ENCODE assay signal across 8 cellular contexts in genomic region chr12:56117778-56118687, GRCh38. TPM values are rescaled to one million over a fixed set of nuclear protein-coding genes. Genes with fewer than 3 reads are reported as not detected.
DNase-seq lines count a peak whose midpoint lies in the region; ATAC-seq, FAIRE-seq and TF ChIP-seq lines count a peak whose summit lies in the region.

TSS of gene ZC3H10 (plus strand) at chr12:56118266. CDS start at chr12:56120563, 2,297 bp downstream.

- H3K27me3 ChIP-seq in RWPE2 (ENCODE audit: insufficient read depth, poor library complexity, severe bottlenecking): no peaks in the 10 kb centered on the region
- no peaks in the 10 kb centered on the region for H3K27me3 ChIP-seq in neural cell (ENCODE audit: insufficient read depth, low read depth, low read length)
- H3K27me3 ChIP-seq in stomach: no peaks in the 10 kb centered on the region

- intact Hi-C loops in stomach (cut with DNase I; ENCODE audit: low total_unique reads): no loop called here

- peak; percentile 96 for FAIRE-seq in H54 (lab: Jason Lieb, UNC)

- TF ChIP-seq EP300 in neural cell (conservative IDR thresholded peaks at IDR 0.05; ENCODE audit: poor library complexity, severe bottlenecking) (peak; percentile 82), stomach (IDR thresholded peaks at IDR 0.05) (no peak)

- H3K4me1 ChIP-seq in ES-I3 (ENCODE audit: insufficient read depth, low read length): peaks cover 7% of the 10 kb centered on the region; the same call in 1 of the 2 replicates
- peaks cover 22% of the 10 kb centered on the region for H3K4me1 ChIP-seq in RWPE2 (ENCODE audit: insufficient read depth, poor library complexity, severe bottlenecking)
- H3K4me1 ChIP-seq in stomach: peaks cover 18 to 48% (median 33%) of the 10 kb centered on the region in 4 donors

- H2AFZ ChIP-seq in neural cell (ENCODE audit: low read depth, low read length): peak within 1 kb of the TSS; percentile 70

- H3K79me2 ChIP-seq in neural cell (replicated peaks; ENCODE audit: insufficient read depth, low read length): peaks cover 28% of the 10 kb centered on the region

- H3K9me3 ChIP-seq in ES-I3 (ENCODE audit: control insufficient read depth, insufficient read depth, low read length) (no peaks in the 10 kb centered on the region), RWPE2 (ENCODE audit: severe bottlenecking) (no peaks in the 10 kb centered on the region), neural cell (ENCODE audit: low read length) (no peaks in the 10 kb centered on the region), stomach (no peaks in the 10 kb centered on the region)

- ATAC-seq in RWPE2 (ENCODE audit: low read depth): peak; percentile 77

- H3K4me2 ChIP-seq in neural cell (ENCODE audit: low read length): peak within 1 kb of the TSS; percentile 100

- H3K36me3 ChIP-seq in ES-I3 (ENCODE audit: insufficient read depth, low read length) (peaks cover 5% of the 10 kb centered on the region; the same call in 1 of the 2 replicates), RWPE2 (ENCODE audit: low read depth) (peaks cover 18% of the 10 kb centered on the region), neural cell (ENCODE audit: insufficient read depth, low read length) (no peaks in the 10 kb centered on the region), stomach (peaks cover 15 to 44% (median 32%) of the 10 kb centered on the region in 4 donors)

- H3F3A ChIP-seq in neural cell (ENCODE audit: insufficient read depth, low read length, poor library complexity, severe bottlenecking): peaks cover 6% of the 10 kb centered on the region

- H3K9ac ChIP-seq in ES-I3 (ENCODE audit: low read depth, low read length) (peak within 1 kb of the TSS; percentile 92), neural cell (ENCODE audit: low read length) (peak within 1 kb of the TSS; percentile 91)

- peak within 1 kb of the TSS; percentile 89 for H3K27ac ChIP-seq in RWPE2 (ENCODE audit: poor library complexity, severe bottlenecking)
- H3K27ac ChIP-seq in neural cell (ENCODE audit: low read length): peak within 1 kb of the TSS; percentile 93
- H3K27ac ChIP-seq in stomach: peak within 1 kb of the TSS; percentile 95 to 97 (median 96)

- TF ChIP-seq RAD21 in neural cell (conservative IDR thresholded peaks at IDR 0.05): peak; percentile 31

- WGBS in stomach, 5 donors: 0 to 1% (median 1%) methylated on average over 43 to 61 of the region's 61 CpGs

- peak; percentile 59 for TF ChIP-seq CTCF in RWPE2 (IDR thresholded peaks at IDR 0.05; ENCODE audit: poor library complexity, severe bottlenecking)
- TF ChIP-seq CTCF in fibroblast of villous mesenchyme (IDR thresholded peaks at IDR 0.05; ENCODE audit: insufficient read depth, low read depth, low read length): peak; percentile 54
- peak; percentile 86 for TF ChIP-seq CTCF in neural cell (IDR thresholded peaks at IDR 0.05; ENCODE audit: poor library complexity, severe bottlenecking)
- peak in 5 of 7 experiments; percentile 21 to 70 (median 49) for TF ChIP-seq CTCF in stomach (IDR thresholded peaks at IDR 0.05)

- peak; percentile 76 for DNase-seq in H54 (ENCODE audit: insufficient read length, low spot score)
- DNase-seq in LoVo (ENCODE audit: low spot score): peak; percentile 100
- peak; percentile 99 for DNase-seq in RWPE2 (ENCODE audit: low spot score)
- DNase-seq in activated effector memory CD4-positive, alpha-beta T cell treated with anti-CD3 and anti-CD28 coated beads, Interleukin-2, amount 50 U/mL, for 16 hours: peak; percentile 99
- DNase-seq in fibroblast of villous mesenchyme (ENCODE audit: low read depth): peak; percentile 99
- peak; percentile 98 for DNase-seq in stomach

- no peaks in the 10 kb centered on the region for H3K9me2 ChIP-seq in neural cell (ENCODE audit: insufficient read depth, low read length)

- TF ChIP-seq POLR2A in H54 (IDR thresholded peaks at IDR 0.05; ENCODE audit: low read depth, low read length) (peak; percentile 97), stomach (IDR thresholded peaks at IDR 0.05) (peak in 2 of 4 donors; percentile 43 to 73)

- H3K4me3 ChIP-seq in RWPE2 (ENCODE audit: severe bottlenecking): peak within 1 kb of the TSS; percentile 62
- H3K4me3 ChIP-seq in fibroblast of villous mesenchyme (ENCODE audit: low read depth, low read length): peak within 1 kb of the TSS; percentile 78
- peak within 1 kb of the TSS; percentile 69 for H3K4me3 ChIP-seq in neural cell (ENCODE audit: low read length)
- peak within 1 kb of the TSS; percentile 69 to 79 (median 74) for H3K4me3 ChIP-seq in stomach

- H4K20me1 ChIP-seq in neural cell (ENCODE audit: insufficient read depth): no peaks in the 10 kb centered on the region

TF ChIP-seq in neural cell, 6 proteins besides CTCF, POLR2A, EP300 and RAD21:
- TF ChIP-seq SMC3 (conservative IDR thresholded peaks at IDR 0.05; ENCODE audit: poor library complexity) (peak; percentile 52), POLR2AphosphoS5 (IDR thresholded peaks at IDR 0.05) (peak; percentile 98), REST (IDR thresholded peaks at IDR 0.05; ENCODE audit: borderline replicate concordance) (peak; percentile 42), EZH2 (IDR thresholded peaks at IDR 0.05; ENCODE audit: borderline replicate concordance, insufficient read depth, low read length, poor library complexity, severe bottlenecking) (no peak), MXI1 (conservative IDR thresholded peaks at IDR 0.05; ENCODE audit: poor library complexity, severe bottlenecking) (peak; percentile 98), TAF1 (IDR thresholded peaks at IDR 0.05; ENCODE audit: low read depth) (peak; percentile 90)

RNA-seq across cellular contexts. Expression of gene ZC3H10, which starts in this region (rescaled TPM):
- total RNA-seq in fibroblast of villous mesenchyme (3.9 and 4.3 TPM in 2 replicates), stomach (1 to 10 TPM in 3 of 5 donors, under 1 TPM in 2; under 0.01 to 5.8 (median 3.1) TPM)
- polyA plus RNA-seq in neural cell (6.7 and 11.3 TPM in 2 replicates), stomach (1 to 10 TPM; 1.5 to 2.2 (median 1.8) TPM)
- polyA minus RNA-seq in neural cell: 18.8 and 25.1 TPM in 2 replicates

Comparison
In these comparisons a context has a peak if more than half of its experiments do, and no peak if none do; other contexts are left out.
1. Peak in every context shown above with its lines: DNase-seq, ATAC-seq, H3K4me3 ChIP-seq and H3K27ac ChIP-seq.